In genomic region chr7:6826151-6826550, GRCh38 we compare ENCODE assay signal across 8 cellular contexts. TPM values are rescaled to one million over a fixed set of nuclear protein-coding genes. Genes with fewer than 3 reads are reported as not detected.
DNase-seq lines count a peak whose midpoint lies in the region; ATAC-seq and TF ChIP-seq lines count a peak whose summit lies in the region.
"Not testable (repeated sequence)": the region's sequence is repeated elsewhere in the genome, so short reads cannot be mapped to it uniquely, and the experiment has no call there.

Gene CCZ1B (minus strand): TSS chr7:6826275. CDS start chr7:6826197, 78 bp downstream.

- H3K4me3 Mint-ChIP-seq in Caco-2 (ENCODE audit: unreplicated experiment), result peak within 1 kb of the TSS; percentile 96
- H3K4me3 Mint-ChIP-seq in effector memory CD8-positive, alpha-beta T cell, result peak within 1 kb of the TSS; percentile 89 to 93

- peak; percentile 94 for ATAC-seq in GM21381 (IDR thresholded peaks at IDR 0.05; ENCODE audit: unreplicated experiment)
- ATAC-seq in effector memory CD8-positive, alpha-beta T cell (replicated peaks), result peak; percentile 96

- H3K36me3 ChIP-seq in Caco-2 (ENCODE audit: control insufficient read depth, insufficient read depth, low read length), result not testable (repeated sequence)
- peaks cover 14% of the 10 kb centered on the region for H3K36me3 ChIP-seq in NT2/D1 (ENCODE audit: insufficient read depth, insufficient read length, low read length)

- H3K9ac ChIP-seq in NT2/D1 (ENCODE audit: insufficient read length, low read depth), result peak within 1 kb of the TSS; percentile 74

- H3K4me3 ChIP-seq in Caco-2 (ENCODE audit: low read depth, low read length), result peak within 1 kb of the TSS; percentile 43
- H3K4me3 ChIP-seq in NT2/D1 (ENCODE audit: insufficient read length, low read depth), result peak within 1 kb of the TSS; percentile 42

- not testable (repeated sequence) for H3K9me3 ChIP-seq in Caco-2; NT2/D1 (ENCODE audit: insufficient read depth, low read length)

- CTCF ChIA-PET in Caco-2 (lab: Charles Lee), result not testable (repeated sequence)

- POLR2A ChIA-PET in Caco-2 (lab: Charles Lee), result not testable (repeated sequence)

- H3K27me3 ChIP-seq in Caco-2 (replicated peaks; ENCODE audit: control insufficient read depth, insufficient read depth, low read length); NT2/D1 (ENCODE audit: insufficient read depth, insufficient read length): not testable (repeated sequence)

- peaks cover 18% of the 10 kb centered on the region for H3K36me3 Mint-ChIP-seq in Caco-2 (ENCODE audit: insufficient read depth, unreplicated experiment)
- H3K36me3 Mint-ChIP-seq in effector memory CD8-positive, alpha-beta T cell (ENCODE audit: insufficient read depth), result peaks cover 24% of the 10 kb centered on the region

- peak within 1 kb of the TSS; percentile 96 for H3K27ac Mint-ChIP-seq in Caco-2 (ENCODE audit: unreplicated experiment)
- peak within 1 kb of the TSS; percentile 90 to 96 for H3K27ac Mint-ChIP-seq in effector memory CD8-positive, alpha-beta T cell

- DNase-seq in Caco-2 (peak; percentile 90), HT1080 (ENCODE audit: low read depth) (peak; percentile 57), NT2/D1 (ENCODE audit: low read depth, low spot score) (peak; percentile 78), midbrain (lab: John Stamatoyannopoulos, UW) (peak; percentile 37)
- peak; percentile 54 to 70 (median 60) for DNase-seq in activated CD8-positive, alpha-beta memory T cell treated with anti-CD3 and anti-CD28 coated beads for 48 hours (ENCODE audit: low read depth in 2 of 3, low spot score in 2 of 3)
- DNase-seq in effector memory CD8-positive, alpha-beta T cell, result peak; percentile 80 to 82 (median 81)
- DNase-seq in stimulated activated CD8-positive, alpha-beta memory T cell treated with anti-CD3 and anti-CD28 coated beads, Interleukin-15, amount 100 ng/mL, for 1 hour (ENCODE audit: low read depth), result peak; percentile 64

- intact Hi-C loops in Caco-2 (cut with micrococcal nuclease; ENCODE audit: unreplicated experiment), result not testable (repeated sequence)

- not testable (repeated sequence) for H3K4me1 Mint-ChIP-seq in Caco-2 (ENCODE audit: low read depth, unreplicated experiment); effector memory CD8-positive, alpha-beta T cell (ENCODE audit: low read depth in 2 of 2)

- H3K9me3 Mint-ChIP-seq in Caco-2 (ENCODE audit: unreplicated experiment); effector memory CD8-positive, alpha-beta T cell: not testable (repeated sequence)

- H3K27me3 Mint-ChIP-seq in Caco-2 (ENCODE audit: insufficient read depth, unreplicated experiment); effector memory CD8-positive, alpha-beta T cell: not testable (repeated sequence)

- not testable (repeated sequence) for BruUV-seq in Caco-2 (replicated peaks; lab: Mats Ljungman, UMichigan)

- H3K4me1 ChIP-seq in Caco-2; NT2/D1 (ENCODE audit: insufficient read depth, insufficient read length): not testable (repeated sequence)

- TF ChIP-seq CTCF in Caco-2 (IDR thresholded peaks at IDR 0.05; ENCODE audit: insufficient read depth in 1 of 2, low read depth in 1 of 2, low read length in 1 of 2, severe bottlenecking in 1 of 2, unreplicated experiment in 1 of 2), result peak in 1 of 2 experiments; percentile 45

RNA-seq across cellular contexts. Expression of gene CCZ1B, which starts in this region (rescaled TPM):
- total RNA-seq in Caco-2 (2022), result 49.8 and 60.1 TPM in 2 replicates
- total RNA-seq in HT1080 (2014; rRNA removed; shearing (Covaris generic)), result 40.3 and 45.0 TPM in 2 replicates
- 41.8 and 44.3 TPM in 2 replicates for polyA plus RNA-seq in HT1080 (2015; cell fraction: cytosol; rRNA removed)
- polyA plus RNA-seq in HT1080 (2015; cell fraction: nucleus; rRNA removed), result 63.4 and 64.5 TPM in 2 replicates

Comparison
In these comparisons a context has a peak if more than half of its experiments do, and no peak if none do; other contexts are left out.
1. Peak in every context shown above with its lines: DNase-seq, ATAC-seq and H3K4me3 ChIP-seq.
2. DNase-seq: peak in every context shown above with its lines; median percentile 90 in Caco-2; 81 in effector memory CD8-positive, alpha-beta T cell; 78 in NT2/D1; 64 in stimulated activated CD8-positive, alpha-beta memory T cell treated with anti-CD3 and anti-CD28 coated beads, Interleukin-15, amount 100 ng/mL, for 1 hour; 60 in activated CD8-positive, alpha-beta memory T cell treated with anti-CD3 and anti-CD28 coated beads for 48 hours; 57 in HT1080; 37 in midbrain.